In genomic region chr6:132936641-132937040, GRCh38 we compare ENCODE assay signal across 18 cellular contexts.
"Had no signal": no experiment of that assay in that cellular context is flagged by ENCODE, and none has a peak within 500 bp of the region (broad histone marks: within the 10 kb centered on the region; RNA-seq: fewer than 3 reads in every experiment).

No MANE protein-coding gene starts in this region.

- H3K9me3 ChIP-seq: esophagus squamous epithelium, psoas muscle, sigmoid colon, testis, tibial artery had no signal

- DNase-seq: cortex of kidney; effector memory CD8-positive, alpha-beta T cell; esophagus squamous epithelium; naive thymus-derived CD4-positive, alpha-beta T cell; psoas muscle; sigmoid colon; stimulated activated CD4-positive, alpha-beta T cell treated with anti-CD3 and anti-CD28 coated beads, Interleukin-4, amount 100 ng/mL, for 4 hours; tibial artery had no signal

- FAIRE-seq: endometrium, frontal cortex, keratinocyte had no signal

- H3K27ac ChIP-seq: esophagus squamous epithelium, ovary, psoas muscle, sigmoid colon, testis, tibial artery had no signal

- H3K4me1 ChIP-seq: esophagus squamous epithelium, psoas muscle, sigmoid colon, testis, tibial artery had no signal

- H3K27me3 ChIP-seq: esophagus squamous epithelium, ovary, sigmoid colon, testis had no signal

- H3K36me3 Mint-ChIP-seq: naive thymus-derived CD4-positive, alpha-beta T cell; stimulated activated memory B cell treated with anti-CD40 and anti-IgM and Interleukin-4, amounts not matched to agents 10 μg/mL and 1 μg/mL and 100 μg/mL, for 72 hours; type B pancreatic cell had no signal

- ATAC-seq: effector memory CD8-positive, alpha-beta T cell; naive thymus-derived CD4-positive, alpha-beta T cell; right cardiac atrium; stimulated activated memory B cell treated with anti-CD40 and anti-IgM and Interleukin-4, amounts not matched to agents 10 μg/mL and 1 μg/mL and 100 μg/mL, for 72 hours; stimulated activated naive CD8-positive, alpha-beta T cell treated with anti-CD3 and anti-CD28 coated beads, Interleukin-15, Interleukin-2, amounts not matched to agents 100 U/mL and 50 U/mL, for 24 hours had no signal

- H3K9me3 Mint-ChIP-seq: effector memory CD8-positive, alpha-beta T cell had no signal

- H3K4me3 Mint-ChIP-seq: effector memory CD8-positive, alpha-beta T cell; naive thymus-derived CD4-positive, alpha-beta T cell; nephron; stimulated activated memory B cell treated with anti-CD40 and anti-IgM and Interleukin-4, amounts not matched to agents 10 μg/mL and 1 μg/mL and 100 μg/mL, for 72 hours had no signal

- H3K27ac Mint-ChIP-seq: effector memory CD8-positive, alpha-beta T cell; naive thymus-derived CD4-positive, alpha-beta T cell; stimulated activated memory B cell treated with anti-CD40 and anti-IgM and Interleukin-4, amounts not matched to agents 10 μg/mL and 1 μg/mL and 100 μg/mL, for 72 hours had no signal

- H3K36me3 ChIP-seq: esophagus squamous epithelium, ovary, sigmoid colon, tibial artery had no signal

- H3K4me3 ChIP-seq: esophagus squamous epithelium, ovary, psoas muscle, sigmoid colon, testis, tibial artery had no signal

- H3K4me1 Mint-ChIP-seq: stimulated activated memory B cell treated with anti-CD40 and anti-IgM and Interleukin-4, amounts not matched to agents 10 μg/mL and 1 μg/mL and 100 μg/mL, for 72 hours had no signal
